2 cellular contexts compared by ENCODE assay signal in genomic region chr18:31697351-31698298, GRCh38.
TF ChIP-seq lines count a peak whose summit lies in the region.

No MANE protein-coding gene starts in this region.

TF ChIP-seq in HepG2, 621 proteins besides CTCF, POLR2A, EP300 and RAD21:
- no peak for TF ChIP-seq ZNF546 (CRISPR knock-in tag; conservative IDR thresholded peaks at IDR 0.05)
- TF ChIP-seq ZNF34 (CRISPR knock-in tag; IDR thresholded peaks at IDR 0.05; ENCODE audit: borderline replicate concordance) = no peak
- no peak for TF ChIP-seq SKI (IDR thresholded peaks at IDR 0.05; ENCODE audit: partially characterized antibody)
- TF ChIP-seq, protein P1, sequence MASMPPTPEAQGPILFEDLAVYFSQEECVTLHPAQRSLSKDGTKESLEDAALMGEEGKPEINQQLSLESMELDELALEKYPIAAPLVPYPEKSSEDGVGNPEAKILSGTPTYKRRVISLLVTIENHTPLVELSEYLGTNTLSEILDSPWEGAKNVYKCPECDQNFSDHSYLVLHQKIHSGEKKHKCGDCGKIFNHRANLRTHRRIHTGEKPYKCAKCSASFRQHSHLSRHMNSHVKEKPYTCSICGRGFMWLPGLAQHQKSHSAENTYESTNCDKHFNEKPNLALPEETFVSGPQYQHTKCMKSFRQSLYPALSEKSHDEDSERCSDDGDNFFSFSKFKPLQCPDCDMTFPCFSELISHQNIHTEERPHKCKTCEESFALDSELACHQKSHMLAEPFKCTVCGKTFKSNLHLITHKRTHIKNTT (CRISPR knock-in tag; IDR thresholded peaks at IDR 0.05) = no peak
- no peak for TF ChIP-seq SOX6 (IDR thresholded peaks at IDR 0.05)
- TF ChIP-seq SOX6 (CRISPR knock-in tag; IDR thresholded peaks at IDR 0.05) = peak; percentile 71; the same call in 1 of the 2 replicates
- peak; percentile 43; the same call in 1 of the 2 replicates for TF ChIP-seq BCL6 (CRISPR knock-in tag; IDR thresholded peaks at IDR 0.05)
- no peak for TF ChIP-seq PAF1 (CRISPR knock-in tag; IDR thresholded peaks at IDR 0.05)
- peak; percentile 36; the same call in 1 of the 2 replicates for TF ChIP-seq SOX5 (CRISPR knock-in tag; IDR thresholded peaks at IDR 0.05; ENCODE audit: borderline replicate concordance)
- TF ChIP-seq ZNF724P (CRISPR knock-in tag; IDR thresholded peaks at IDR 0.05; ENCODE audit: borderline replicate concordance) = no peak
- TF ChIP-seq SOX13 (IDR thresholded peaks at IDR 0.05) = peak; percentile 47; the same call in 1 of the 2 replicates
- peak in 1 of 2 experiments; percentile 83; a peak in 2 of 4 replicates for TF ChIP-seq SOX13 (CRISPR knock-in tag; conservative IDR thresholded peaks at IDR 0.05 in 1 of 2, IDR thresholded peaks at IDR 0.05 in 1 of 2)

TF ChIP-seq in WTC11, 78 proteins besides CTCF, POLR2A, EP300 and RAD21:
- TF ChIP-seq MXD4 (CRISPR knock-in tag; IDR thresholded peaks at IDR 0.05; ENCODE audit: borderline replicate concordance) = peak; percentile 54; the same call in 1 of the 2 replicates
- no peak for TF ChIP-seq ZNF416 (CRISPR knock-in tag; IDR thresholded peaks at IDR 0.05)
- no peak for TF ChIP-seq TCF7 (CRISPR knock-in tag; IDR thresholded peaks at IDR 0.05; ENCODE audit: low read depth)
- no peak for TF ChIP-seq NFATC4 (CRISPR knock-in tag; IDR thresholded peaks at IDR 0.05)
- TF ChIP-seq, protein P2, sequence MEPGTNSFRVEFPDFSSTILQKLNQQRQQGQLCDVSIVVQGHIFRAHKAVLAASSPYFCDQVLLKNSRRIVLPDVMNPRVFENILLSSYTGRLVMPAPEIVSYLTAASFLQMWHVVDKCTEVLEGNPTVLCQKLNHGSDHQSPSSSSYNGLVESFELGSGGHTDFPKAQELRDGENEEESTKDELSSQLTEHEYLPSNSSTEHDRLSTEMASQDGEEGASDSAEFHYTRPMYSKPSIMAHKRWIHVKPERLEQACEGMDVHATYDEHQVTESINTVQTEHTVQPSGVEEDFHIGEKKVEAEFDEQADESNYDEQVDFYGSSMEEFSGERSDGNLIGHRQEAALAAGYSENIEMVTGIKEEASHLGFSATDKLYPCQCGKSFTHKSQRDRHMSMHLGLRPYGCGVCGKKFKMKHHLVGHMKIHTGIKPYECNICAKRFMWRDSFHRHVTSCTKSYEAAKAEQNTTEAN (CRISPR knock-in tag; IDR thresholded peaks at IDR 0.05) = no peak
- no peak for TF ChIP-seq ELF4 (CRISPR knock-in tag; IDR thresholded peaks at IDR 0.05; ENCODE audit: low read depth)
- no peak for TF ChIP-seq NR2C2 (CRISPR knock-in tag; IDR thresholded peaks at IDR 0.05)
- TF ChIP-seq ATF6 (CRISPR knock-in tag; IDR thresholded peaks at IDR 0.05) = no peak
- TF ChIP-seq, protein P3, sequence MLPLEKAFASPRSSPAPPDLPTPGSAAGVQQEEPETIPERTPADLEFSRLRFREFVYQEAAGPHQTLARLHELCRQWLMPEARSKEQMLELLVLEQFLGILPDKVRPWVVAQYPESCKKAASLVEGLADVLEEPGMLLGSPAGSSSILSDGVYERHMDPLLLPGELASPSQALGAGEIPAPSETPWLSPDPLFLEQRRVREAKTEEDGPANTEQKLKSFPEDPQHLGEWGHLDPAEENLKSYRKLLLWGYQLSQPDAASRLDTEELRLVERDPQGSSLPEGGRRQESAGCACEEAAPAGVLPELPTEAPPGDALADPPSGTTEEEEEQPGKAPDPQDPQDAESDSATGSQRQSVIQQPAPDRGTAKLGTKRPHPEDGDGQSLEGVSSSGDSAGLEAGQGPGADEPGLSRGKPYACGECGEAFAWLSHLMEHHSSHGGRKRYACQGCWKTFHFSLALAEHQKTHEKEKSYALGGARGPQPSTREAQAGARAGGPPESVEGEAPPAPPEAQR (CRISPR knock-in tag; IDR thresholded peaks at IDR 0.05) = peak; percentile 67; the same call in 1 of the 2 replicates
